ENCODE assay signal across 1 cellular context in the genomic region with DNA sequence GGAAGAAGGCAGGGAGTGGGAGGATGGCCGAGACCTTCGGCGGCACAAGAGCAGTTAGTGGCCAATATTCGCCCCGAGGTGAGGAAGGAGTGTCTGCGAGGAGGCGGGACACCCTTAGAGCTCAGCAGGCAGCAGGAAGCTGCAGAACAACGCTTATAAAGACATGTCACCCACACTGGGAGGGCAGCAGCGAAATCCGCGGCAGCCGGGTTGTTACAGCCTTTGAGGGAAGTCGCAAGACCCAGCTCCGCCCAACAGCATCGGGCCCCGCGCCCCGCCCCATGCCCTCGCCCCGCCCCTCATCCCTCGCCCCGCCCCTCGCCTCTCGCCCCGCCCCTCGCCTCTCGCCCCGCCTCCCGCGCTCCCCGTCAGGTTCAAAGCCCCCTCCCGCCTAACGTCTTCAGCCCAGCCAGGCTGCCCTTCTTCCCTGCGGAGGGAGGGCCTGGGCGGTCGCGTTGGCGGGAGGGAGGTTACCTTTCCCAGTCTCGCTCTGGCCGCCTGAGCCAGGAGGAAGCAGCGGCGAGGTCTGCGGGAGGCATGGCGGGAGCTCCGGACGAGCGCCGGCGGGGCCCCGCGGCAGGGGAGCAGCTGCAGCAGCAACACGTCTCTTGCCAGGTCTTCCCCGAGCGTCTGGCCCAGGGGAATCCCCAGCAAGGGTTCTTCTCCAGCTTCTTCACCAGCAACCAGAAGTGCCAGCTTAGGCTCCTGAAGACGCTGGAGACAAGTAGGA.
TF ChIP-seq lines count a peak whose summit lies in the region.

Gene ATP23 (plus strand): TSS at position 403 of the 730 bp plus-strand sequence. CDS start 135 bp downstream, at position 538.

TF ChIP-seq in GM12878, 131 proteins besides CTCF, POLR2A, EP300 and RAD21 (continued from another document and continues in another):
- TF ChIP-seq, protein P1, sequence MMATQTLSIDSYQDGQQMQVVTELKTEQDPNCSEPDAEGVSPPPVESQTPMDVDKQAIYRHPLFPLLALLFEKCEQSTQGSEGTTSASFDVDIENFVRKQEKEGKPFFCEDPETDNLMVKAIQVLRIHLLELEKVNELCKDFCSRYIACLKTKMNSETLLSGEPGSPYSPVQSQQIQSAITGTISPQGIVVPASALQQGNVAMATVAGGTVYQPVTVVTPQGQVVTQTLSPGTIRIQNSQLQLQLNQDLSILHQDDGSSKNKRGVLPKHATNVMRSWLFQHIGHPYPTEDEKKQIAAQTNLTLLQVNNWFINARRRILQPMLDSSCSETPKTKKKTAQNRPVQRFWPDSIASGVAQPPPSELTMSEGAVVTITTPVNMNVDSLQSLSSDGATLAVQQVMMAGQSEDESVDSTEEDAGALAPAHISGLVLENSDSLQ (IDR thresholded peaks at IDR 0.05): no peak
- TF ChIP-seq TBL1XR1 (IDR thresholded peaks at IDR 0.05; ENCODE audit: low read depth, low read length) (no peak), BMI1 (IDR thresholded peaks at IDR 0.05; ENCODE audit: borderline replicate concordance) (no peak), BHLHE40 (IDR thresholded peaks at IDR 0.05; ENCODE audit: borderline replicate concordance in 1 of 2, low read depth in 2 of 2, low read length in 1 of 2) (peak; percentile 20 to 65; a peak in 2 of 4 replicates), IKZF2 (IDR thresholded peaks at IDR 0.05) (peak; percentile 36 to 58; a peak in 2 of 4 replicates), SUZ12 (IDR thresholded peaks at IDR 0.05; ENCODE audit: unreplicated experiment) (no peak), ZNF207 (IDR thresholded peaks at IDR 0.05; ENCODE audit: borderline replicate concordance) (no peak), ATF7 (IDR thresholded peaks at IDR 0.05; ENCODE audit: low read depth) (no peak), TCF12 (IDR thresholded peaks at IDR 0.05; ENCODE audit: low read depth, low read length) (peak; percentile 80; the same call in 1 of the 2 replicates), IKZF1 (conservative IDR thresholded peaks at IDR 0.05) (peak; percentile 81), RUNX3 (IDR thresholded peaks at IDR 0.05; ENCODE audit: low read length) (no peak; the same call in 1 of the 2 replicates), NRF1 (conservative IDR thresholded peaks at IDR 0.05; ENCODE audit: low read depth, low read length) (no peak), SRF (IDR thresholded peaks at IDR 0.05; ENCODE audit: low read depth in 2 of 2, low read length in 2 of 2) (no peak), IRF5 (IDR thresholded peaks at IDR 0.05; ENCODE audit: borderline replicate concordance) (no peak), GABPA (IDR thresholded peaks at IDR 0.05; ENCODE audit: low read depth) (no peak), BRCA1 (IDR thresholded peaks at IDR 0.05; ENCODE audit: low read depth, low read length) (no peak), ATF2 (IDR thresholded peaks at IDR 0.05; ENCODE audit: low read length) (no peak), GATAD2B (conservative IDR thresholded peaks at IDR 0.05; ENCODE audit: low read depth) (peak; percentile 18; the same call in 1 of the 2 replicates), MXI1 (IDR thresholded peaks at IDR 0.05; ENCODE audit: low read depth, low read length) (peak; percentile 38; the same call in 1 of the 2 replicates), ZNF217 (IDR thresholded peaks at IDR 0.05) (no peak), HDGF (IDR thresholded peaks at IDR 0.05) (peak; percentile 6; the same call in 1 of the 2 replicates), SP1 (IDR thresholded peaks at IDR 0.05; ENCODE audit: low read depth, low read length) (no peak), LARP7 (IDR thresholded peaks at IDR 0.05) (no peak; the same call in 1 of the 2 replicates), SUPT20H (IDR thresholded peaks at IDR 0.05; ENCODE audit: borderline replicate concordance, control insufficient read depth, low read depth, low read length) (no peak), BCLAF1 (IDR thresholded peaks at IDR 0.05) (no peak), TCF3 (IDR thresholded peaks at IDR 0.05; ENCODE audit: borderline replicate concordance, insufficient read depth, low read depth, low read length) (peak; percentile 65; the same call in 1 of the 2 replicates), HDAC6 (IDR thresholded peaks at IDR 0.05; ENCODE audit: unreplicated experiment) (no peak), CEBPB (IDR thresholded peaks at IDR 0.05; ENCODE audit: borderline replicate concordance in 1 of 2, low read depth in 2 of 2, low read length in 2 of 2) (no peak), CUX1 (IDR thresholded peaks at IDR 0.05; ENCODE audit: insufficient replicate concordance, low read depth, low read length) (no peak), JUNB (IDR thresholded peaks at IDR 0.05) (no peak), ZBTB40 (IDR thresholded peaks at IDR 0.05; ENCODE audit: borderline replicate concordance) (no peak), CHD1 (IDR thresholded peaks at IDR 0.05; ENCODE audit: low read depth, low read length) (no peak; the same call in 1 of the 2 replicates), RBBP5 (conservative IDR thresholded peaks at IDR 0.05) (no peak)
- TF ChIP-seq, protein P2, sequence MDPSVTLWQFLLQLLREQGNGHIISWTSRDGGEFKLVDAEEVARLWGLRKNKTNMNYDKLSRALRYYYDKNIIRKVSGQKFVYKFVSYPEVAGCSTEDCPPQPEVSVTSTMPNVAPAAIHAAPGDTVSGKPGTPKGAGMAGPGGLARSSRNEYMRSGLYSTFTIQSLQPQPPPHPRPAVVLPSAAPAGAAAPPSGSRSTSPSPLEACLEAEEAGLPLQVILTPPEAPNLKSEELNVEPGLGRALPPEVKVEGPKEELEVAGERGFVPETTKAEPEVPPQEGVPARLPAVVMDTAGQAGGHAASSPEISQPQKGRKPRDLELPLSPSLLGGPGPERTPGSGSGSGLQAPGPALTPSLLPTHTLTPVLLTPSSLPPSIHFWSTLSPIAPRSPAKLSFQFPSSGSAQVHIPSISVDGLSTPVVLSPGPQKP (IDR thresholded peaks at IDR 0.05; ENCODE audit: low read depth, low read length): no peak
- TF ChIP-seq, protein P3, sequence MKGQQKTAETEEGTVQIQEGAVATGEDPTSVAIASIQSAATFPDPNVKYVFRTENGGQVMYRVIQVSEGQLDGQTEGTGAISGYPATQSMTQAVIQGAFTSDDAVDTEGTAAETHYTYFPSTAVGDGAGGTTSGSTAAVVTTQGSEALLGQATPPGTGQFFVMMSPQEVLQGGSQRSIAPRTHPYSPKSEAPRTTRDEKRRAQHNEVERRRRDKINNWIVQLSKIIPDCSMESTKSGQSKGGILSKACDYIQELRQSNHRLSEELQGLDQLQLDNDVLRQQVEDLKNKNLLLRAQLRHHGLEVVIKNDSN (IDR thresholded peaks at IDR 0.05; ENCODE audit: borderline replicate concordance, extremely low read length, insufficient read depth, low read depth, low read length): no peak
